ENCODE assay signal across 17 cellular contexts in genomic region chr4:77595361-77595973, GRCh38. TPM values are rescaled to one million over a fixed set of nuclear protein-coding genes. Genes with fewer than 3 reads are reported as not detected.
DNase-seq lines count a peak whose midpoint lies in the region; ATAC-seq, FAIRE-seq and TF ChIP-seq lines count a peak whose summit lies in the region.
"Had no signal": no experiment of that assay in that cellular context is flagged by ENCODE, and none has a peak within 500 bp of the region (broad histone marks: within the 10 kb centered on the region; RNA-seq: fewer than 3 reads in every experiment).

No MANE protein-coding gene starts in this region.

- H3K9me3 Mint-ChIP-seq in activated T-cell treated with anti-CD3 and anti-CD28 coated beads, Interleukin-2, amount 50 U/mL, for 4 hours, result no peaks in the 10 kb centered on the region
- no peaks in the 10 kb centered on the region for H3K9me3 Mint-ChIP-seq in activated CD8-positive, alpha-beta T cell treated with anti-CD3 and anti-CD28 coated beads for 36 hours

- H2AFZ ChIP-seq in GM12878 (ENCODE audit: control insufficient read depth, low read depth, low read length) (no peak overlapping the region), trophoblast cell (ENCODE audit: insufficient read depth, low read length, poor library complexity) (no peak overlapping the region)

- BruUV-seq in GM12878 (replicated peaks; lab: Mats Ljungman, UMichigan), result no TSS peak

- peaks cover 15% of the 10 kb centered on the region for H3K27me3 Mint-ChIP-seq in activated T-cell treated with anti-CD3 and anti-CD28 coated beads, Interleukin-2, amount 50 U/mL, for 4 hours (ENCODE audit: low read depth)
- H3K27me3 Mint-ChIP-seq in activated CD8-positive, alpha-beta T cell treated with anti-CD3 and anti-CD28 coated beads for 36 hours, result peaks cover 21% of the 10 kb centered on the region

- H3K9me3 ChIP-seq in GM12878 (replicated peaks; ENCODE audit: control insufficient read depth, insufficient read depth, low read length), result no peaks in the 10 kb centered on the region
- no peaks in the 10 kb centered on the region for H3K9me3 ChIP-seq in trophoblast cell (ENCODE audit: insufficient read depth, low read depth, low read length)

- H4K8ac ChIP-seq in trophoblast cell (ENCODE audit: low read depth, low read length), result no peak overlapping the region

- RAD21 ChIA-PET in GM12878 (lab: Charles Lee; ENCODE audit: unreplicated experiment), result no interaction called here

- H3K4me1 ChIP-seq in GM12878 (ENCODE audit: control insufficient read depth, insufficient read depth, low read length), result no peaks in the 10 kb centered on the region
- no peaks in the 10 kb centered on the region for H3K4me1 ChIP-seq in trophoblast cell (ENCODE audit: control insufficient read depth in 1 of 2, insufficient read depth in 2 of 2, low read length in 2 of 2)

- TF ChIP-seq RAD21 in GM12878 (IDR thresholded peaks at IDR 0.05; ENCODE audit: insufficient read depth, low read depth, low read length), result no peak

- H2BK5ac ChIP-seq in trophoblast cell (ENCODE audit: low read depth, low read length, poor library complexity), result no peak overlapping the region

- no peak for FAIRE-seq in GM12878 (lab: Jason Lieb, UNC)
- FAIRE-seq: K562 had no signal

- H3K36me3 Mint-ChIP-seq in activated T-cell treated with anti-CD3 and anti-CD28 coated beads, Interleukin-2, amount 50 U/mL, for 4 hours (ENCODE audit: insufficient read depth), result no peaks in the 10 kb centered on the region
- no peaks in the 10 kb centered on the region for H3K36me3 Mint-ChIP-seq in activated CD8-positive, alpha-beta T cell treated with anti-CD3 and anti-CD28 coated beads for 36 hours (ENCODE audit: low read depth)

- no peak overlapping the region for H3K18ac ChIP-seq in trophoblast cell (ENCODE audit: low read length)

- H3K27ac ChIP-seq in GM12878 (ENCODE audit: control insufficient read depth, insufficient read depth) (no peak overlapping the region), trophoblast cell (ENCODE audit: low read depth, low read length) (no peak overlapping the region)

- TF ChIP-seq CTCF in activated CD8-positive, alpha-beta T cell treated with anti-CD3 and anti-CD28 coated beads for 36 hours (IDR thresholded peaks at IDR 0.05), result no peak
- no peak for TF ChIP-seq CTCF in GM12878 (IDR thresholded peaks at IDR 0.05 in 2 of 3, conservative IDR thresholded peaks at IDR 0.05 in 1 of 3; ENCODE audit: control insufficient read depth in 2 of 3, extremely low read depth in 1 of 3, insufficient read depth in 1 of 3, low read depth in 3 of 3, low read length in 3 of 3)

- peak; percentile 65 to 70 for ATAC-seq in activated T-cell treated with anti-CD3 and anti-CD28 coated beads, Interleukin-2, amount 50 U/mL, for 4 hours
- peak; percentile 67 for ATAC-seq in activated CD8-positive, alpha-beta T cell treated with anti-CD3 and anti-CD28 coated beads for 36 hours
- ATAC-seq in GM12878 (peak; percentile 29), GM19324 (IDR thresholded peaks at IDR 0.05; ENCODE audit: low FRiP score, unreplicated experiment) (no peak)
- ATAC-seq: K562, PC-3 had no signal

- TF ChIP-seq EP300 in GM12878 (IDR thresholded peaks at IDR 0.05; ENCODE audit: borderline replicate concordance in 1 of 2, control insufficient read depth in 1 of 2, low read depth in 2 of 2, low read length in 2 of 2), result no peak

- H3K4me2 ChIP-seq in GM12878 (ENCODE audit: control insufficient read depth, insufficient read depth), result no peak overlapping the region
- no peak overlapping the region for H3K4me2 ChIP-seq in trophoblast cell (ENCODE audit: low read length)

- intact Hi-C loops in activated CD8-positive, alpha-beta T cell treated with anti-CD3 and anti-CD28 coated beads for 36 hours (cut with micrococcal nuclease), result no loop called here
- intact Hi-C loops in GM12878 (cut with micrococcal nuclease; ENCODE audit: unreplicated experiment), result no loop called here

- H4K20me1 ChIP-seq in GM12878 (ENCODE audit: control insufficient read depth, insufficient read depth), result no peaks in the 10 kb centered on the region

- H3K79me2 ChIP-seq in GM12878 (ENCODE audit: control insufficient read depth, insufficient read depth, low read length), result no peaks in the 10 kb centered on the region
- no peaks in the 10 kb centered on the region for H3K79me2 ChIP-seq in trophoblast cell (ENCODE audit: control insufficient read depth, insufficient read depth, low read length, poor library complexity)

- H3K36me3 ChIP-seq in GM12878 (ENCODE audit: control insufficient read depth in 2 of 2, insufficient read depth in 2 of 2, low read length in 1 of 2), result no peaks in the 10 kb centered on the region
- no peaks in the 10 kb centered on the region for H3K36me3 ChIP-seq in trophoblast cell (ENCODE audit: control insufficient read depth in 1 of 2, insufficient read depth in 2 of 2, low read length in 2 of 2)

- H3K9ac ChIP-seq in GM12878 (ENCODE audit: control insufficient read depth, insufficient read depth, low read length) (no peak overlapping the region), trophoblast cell (ENCODE audit: low read length) (no peak overlapping the region)

- no peak overlapping the region for H4K91ac ChIP-seq in trophoblast cell (ENCODE audit: low read depth, low read length)

- peaks cover 37% of the 10 kb centered on the region for H3K4me1 Mint-ChIP-seq in activated T-cell treated with anti-CD3 and anti-CD28 coated beads, Interleukin-2, amount 50 U/mL, for 4 hours (ENCODE audit: low read depth)
- H3K4me1 Mint-ChIP-seq in activated CD8-positive, alpha-beta T cell treated with anti-CD3 and anti-CD28 coated beads for 36 hours (ENCODE audit: low read depth), result peaks cover 41% of the 10 kb centered on the region

- no peak for DNase-seq in activated T-cell treated with anti-CD3 and anti-CD28 coated beads, Interleukin-2, amount 50 U/mL, for 4 hours
- DNase-seq in activated T-cell treated with anti-CD3 and anti-CD28 coated beads for 4 hours (no peak), GM12878 (ENCODE audit: low read depth, low spot score) (no peak), trophoblast cell (no peak), cerebellar nuclear complex (lab: John Stamatoyannopoulos, UW) (no peak)
- peak; percentile 7 for DNase-seq in activated CD8-positive, alpha-beta T cell treated with anti-CD3 and anti-CD28 coated beads for 36 hours
- DNase-seq: AML-193, Calu3, GOT3, NCI-H146, NCI-H2081 treated with DMSO at 0.1 percent for 48 hours, NCI-H226, NCI-H526 treated with DMSO at 0.1 percent for 48 hours, PC-3 had no signal

- no peak overlapping the region for H3K4me3 Mint-ChIP-seq in activated T-cell treated with anti-CD3 and anti-CD28 coated beads, Interleukin-2, amount 50 U/mL, for 4 hours
- H3K4me3 Mint-ChIP-seq in activated CD8-positive, alpha-beta T cell treated with anti-CD3 and anti-CD28 coated beads for 36 hours, result no peak overlapping the region

- CTCF ChIA-PET in activated CD8-positive, alpha-beta T cell treated with anti-CD3 and anti-CD28 coated beads for 36 hours (lab: Charles Lee), result interaction anchor here (11.4 kb wide), 1 partner anchor 20 kb away, joined by 147 read pairs; no protein-coding TSS in a partner anchor
- CTCF ChIA-PET in GM12878 (lab: Yijun Ruan, JAX), result interaction anchor here (1.2 to 1.6 kb wide), 3 partner anchors 10 to 130 kb away, joined by 3 to 5 read pairs (median 4); no protein-coding TSS in a partner anchor

- SMC1A ChIA-PET in GM12878 (lab: Charles Lee; ENCODE audit: uncharacterized antibody, unreplicated experiment), result interaction anchor here (0.6 to 1.4 kb wide), 2 partner anchors 18 to 1269 kb away, joined by 3 to 4 read pairs; no protein-coding TSS in a partner anchor

- 6% methylated on average over 4 of the region's 4 CpGs for WGBS in GM12878 (ENCODE audit: insufficient coverage, insufficient replicate concordance, low lambda C conversion rate, missing lambda C conversion rate)
- whole genome bisulfite sequencing in trophoblast cell (ENCODE audit: extremely low coverage, insufficient coverage, insufficient read length), result no CpG with 5 or more reads among the region's 4 CpGs

- POLR2A ChIA-PET in activated CD8-positive, alpha-beta T cell treated with anti-CD3 and anti-CD28 coated beads for 36 hours (lab: Charles Lee), result no interaction called here
- POLR2A ChIA-PET in GM12878 (lab: Charles Lee), result interaction anchor here (1.1 kb wide), 1 partner anchor 9 kb away, joined by 3 read pairs; no protein-coding TSS in a partner anchor

- H3K79me1 ChIP-seq in trophoblast cell (ENCODE audit: low read length), result no peaks in the 10 kb centered on the region

- no peaks in the 10 kb centered on the region; a peak in 3 of 4 replicates for H3K27me3 ChIP-seq in GM12878 (replicated peaks in 1 of 2; ENCODE audit: control insufficient read depth in 2 of 2, insufficient read depth in 2 of 2, low read length in 1 of 2)
- H3K27me3 ChIP-seq in trophoblast cell (ENCODE audit: insufficient read depth, low read length), result no peaks in the 10 kb centered on the region

- no peak overlapping the region for H2BK120ac ChIP-seq in trophoblast cell (ENCODE audit: insufficient read depth, low read length, poor library complexity)

- no peak overlapping the region for H3K4ac ChIP-seq in trophoblast cell (ENCODE audit: low read depth, low read length)

- no peak for TF ChIP-seq POLR2A in GM12878 (IDR thresholded peaks at IDR 0.05; ENCODE audit: low read depth, low read length)

- H3K14ac ChIP-seq in trophoblast cell (ENCODE audit: low read length), result no peak overlapping the region

- H2AK5ac ChIP-seq in trophoblast cell (ENCODE audit: low read length), result no peak overlapping the region

- no peak overlapping the region for H4K12ac ChIP-seq in trophoblast cell (ENCODE audit: low read depth, low read length)

- H3K23ac ChIP-seq in trophoblast cell (ENCODE audit: low read length), result no peak overlapping the region

- H3K27ac Mint-ChIP-seq in activated CD8-positive, alpha-beta T cell treated with anti-CD3 and anti-CD28 coated beads for 36 hours, result no peak overlapping the region

- in situ Hi-C loops in GM12878 (cut with MboI), result no loop called here

- no peak overlapping the region for H3K4me3 ChIP-seq in GM12878
- no peak overlapping the region for H3K4me3 ChIP-seq in trophoblast cell (ENCODE audit: low read depth, low read length)
- H3K4me3 ChIP-seq: K562 had no signal

- no peak overlapping the region for H2BK12ac ChIP-seq in trophoblast cell (ENCODE audit: low read length)

RNA-seq across cellular contexts. Expression of gene CXCL13, which starts 10.2 kb away (rescaled TPM):
- total RNA-seq in activated T-cell treated with anti-CD3 and anti-CD28 coated beads, Interleukin-2, amount 50 U/mL, for 4 hours, result 1 to 10 TPM in 2 of 3 donors, under 1 TPM in 1; 0.56 to 2.8 (median 1.7) TPM
- total RNA-seq in activated CD8-positive, alpha-beta T cell treated with anti-CD3 and anti-CD28 coated beads for 36 hours, result under 1 TPM in 1 of 2 experiments, not detected in 1; 0.43 TPM
- not detected in 2 replicates for total RNA-seq in GM12878 (2013; cell fraction: nucleolus; rRNA removed)
- total RNA-seq in GM12878 (2014; rRNA removed), result not detected in 2 replicates
- not detected in 2 replicates for total RNA-seq in GM12878 (2014; rRNA removed; fragmentation: Illumina TruSeq; extraction: Trizol)
- not detected in 2 replicates for total RNA-seq in GM12878 (2021)
- polyA plus RNA-seq in GM12878 (2011; ENCODE audit: low read depth), result not detected
- polyA plus RNA-seq in GM12878 (2011; rRNA removed), result 0.05 and 0.07 TPM in 2 replicates
- not detected in 2 replicates for polyA plus RNA-seq in GM12878 (2011; cell fraction: cytosol; rRNA removed)
- 0.15 and 0.29 TPM in 2 replicates for polyA plus RNA-seq in GM12878 (2011; cell fraction: nucleus; rRNA removed)
- polyA plus RNA-seq in GM12878 (2012), result 0.15 and 0.24 TPM in 2 replicates
- polyA plus RNA-seq in GM12878 (2014; fragmentation: Illumina TruSeq; extraction: Trizol), result not detected in 2 replicates
- polyA plus RNA-seq in GM12878 (2014; fragmentation: Nextera tagmentation; extraction: Ambion mirVana), result not detected
- polyA plus RNA-seq in GM12878 (2014; rRNA removed), result not detected in 2 replicates
- polyA plus RNA-seq in GM12878 (2016; fragmentation: Nextera tagmentation; extraction: Ambion mirVana), result under 1 TPM in 1 of 2 experiments, not detected in 1; 0.16 TPM
- polyA minus RNA-seq in GM12878 (2011; rRNA and poly(A)+ RNA removed), result not detected in 2 replicates
- not detected in 2 replicates for polyA minus RNA-seq in GM12878 (2011; cell fraction: cytosol; rRNA and poly(A)+ RNA removed)
- polyA minus RNA-seq in GM12878 (2011; cell fraction: nucleus; rRNA and poly(A)+ RNA removed), result not detected in 2 replicates
- polyA plus RNA-seq in trophoblast cell (2013), result not detected in 2 replicates
- total RNA-seq: A673, Calu3, K562, PC-3 had no signal
- polyA plus RNA-seq: K562 had no signal
